Comparison of ENCODE assay signal across 21 cellular contexts in the genomic region with DNA sequence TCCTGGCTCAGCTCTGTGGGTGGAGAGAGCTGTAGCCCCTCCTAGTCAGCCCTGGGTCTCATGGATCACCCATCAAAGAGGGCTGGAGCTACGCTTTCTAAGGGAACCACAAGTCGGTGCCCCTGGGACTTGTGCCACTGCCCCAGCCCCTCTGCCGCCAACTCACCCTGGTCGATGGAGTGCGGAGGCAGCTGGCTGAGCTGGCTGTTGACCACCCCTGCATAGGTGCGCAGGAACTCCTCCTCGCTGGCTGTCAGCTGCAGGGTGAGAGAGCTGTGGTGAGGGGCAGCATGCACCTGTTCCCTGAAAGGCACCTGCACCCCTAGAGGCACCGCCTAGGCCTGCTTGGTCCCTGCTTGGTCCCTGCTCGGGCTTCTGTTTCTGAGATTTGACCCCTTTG. TPM values are rescaled to one million over a fixed set of nuclear protein-coding genes. Genes with fewer than 3 reads are reported as not detected.
DNase-seq lines count a peak whose midpoint lies in the region; TF ChIP-seq lines count a peak whose summit lies in the region.
"Had no signal": no experiment of that assay in that cellular context is flagged by ENCODE, and none has a peak within 500 bp of the region (broad histone marks: within the 10 kb centered on the region; RNA-seq: fewer than 3 reads in every experiment).

No MANE protein-coding gene starts in this region.

- H3K56ac ChIP-seq in mesendoderm (ENCODE audit: low read length): no peak overlapping the region

- H3K18ac ChIP-seq in mesendoderm (ENCODE audit: low read length): no peak overlapping the region

- H3K9me3 Mint-ChIP-seq in type B pancreatic cell: no peaks in the 10 kb centered on the region
- H3K9me3 Mint-ChIP-seq: CD8-positive, alpha-beta memory T cell had no signal

- no peak for TF ChIP-seq POLR2A in vagina (IDR thresholded peaks at IDR 0.05)

- H3K79me2 ChIP-seq in DOHH2 (ENCODE audit: control insufficient read depth, low read length): no peaks in the 10 kb centered on the region
- no peaks in the 10 kb centered on the region for H3K79me2 ChIP-seq in mesendoderm (ENCODE audit: control insufficient read depth, insufficient read depth, low read length)

- H3K23ac ChIP-seq in mesendoderm (ENCODE audit: low read length): no peak overlapping the region

- POLR2A ChIA-PET in RWPE1 (lab: Yijun Ruan, JAX; ENCODE audit: low non-redundant PET): interaction anchor here (0.6 kb wide), 1 partner anchor 43 kb away, joined by 3 read pairs; no protein-coding TSS in a partner anchor

- no peak overlapping the region for H4K8ac ChIP-seq in mesendoderm (ENCODE audit: low read depth, low read length)

- intact Hi-C loops in vagina (cut with DNase I): loop anchor here (10.0 kb wide), 1 partner anchor 64 kb away; no protein-coding TSS in a partner anchor

- H3K27me3 Mint-ChIP-seq in type B pancreatic cell: no peaks in the 10 kb centered on the region
- H3K27me3 Mint-ChIP-seq: CD8-positive, alpha-beta memory T cell had no signal

- TF ChIP-seq CTCF in DOHH2 (IDR thresholded peaks at IDR 0.05; ENCODE audit: low read depth, low read length, poor library complexity, severe bottlenecking) (no peak), RWPE1 (conservative IDR thresholded peaks at IDR 0.05; ENCODE audit: low read depth) (no peak), vagina (IDR thresholded peaks at IDR 0.05) (no peak), type B pancreatic cell (conservative IDR thresholded peaks at IDR 0.05) (no peak)

- H4K5ac ChIP-seq in mesendoderm (ENCODE audit: low read length): no peak overlapping the region

- H3K36me3 ChIP-seq in DOHH2 (ENCODE audit: control insufficient read depth, low read length) (no peaks in the 10 kb centered on the region), mesendoderm (ENCODE audit: control insufficient read depth, insufficient read depth, low read length) (no peaks in the 10 kb centered on the region), vagina (peaks cover 0 to 15% of the 10 kb centered on the region in 2 donors)
- H3K36me3 ChIP-seq: MG63 had no signal

- H3K9me3 ChIP-seq in DOHH2 (ENCODE audit: control insufficient read depth, insufficient read depth, low read length) (no peaks in the 10 kb centered on the region), vagina (no peaks in the 10 kb centered on the region)
- H3K9me3 ChIP-seq: A549, MG63 had no signal

- peak overlapping the region; percentile 24; the same call in 1 of the 2 replicates for H3K4me2 ChIP-seq in DOHH2 (ENCODE audit: low read length)
- no peak overlapping the region for H3K4me2 ChIP-seq in mesendoderm (ENCODE audit: low read length)
- H3K4me2 ChIP-seq: A549 had no signal

- H3K27ac Mint-ChIP-seq in type B pancreatic cell: no peak overlapping the region
- H3K27ac Mint-ChIP-seq: CD14-positive monocyte had no signal

- CTCF ChIA-PET in RWPE1 (lab: Yijun Ruan, JAX): no interaction called here

- H3K9ac ChIP-seq in mesendoderm (ENCODE audit: low read length): no peak overlapping the region

- peaks cover 59% of the 10 kb centered on the region for H3K4me1 ChIP-seq in DOHH2 (ENCODE audit: control insufficient read depth, low read length)
- no peaks in the 10 kb centered on the region for H3K4me1 ChIP-seq in mesendoderm (ENCODE audit: control insufficient read depth, low read depth, low read length)
- peaks cover 43% of the 10 kb centered on the region for H3K4me1 ChIP-seq in vagina

- H3K9me2 ChIP-seq in DOHH2 (replicated peaks; ENCODE audit: control insufficient read depth, low read length): no peaks in the 10 kb centered on the region

- H3F3A ChIP-seq in DOHH2 (ENCODE audit: control insufficient read depth, insufficient read depth): peaks cover 2% of the 10 kb centered on the region

- H3K4ac ChIP-seq in mesendoderm (ENCODE audit: low read depth, low read length): no peak overlapping the region

- H3K27ac ChIP-seq in DOHH2 (ENCODE audit: low read depth, low read length): no peak overlapping the region
- peak overlapping the region; percentile 77 for H3K27ac ChIP-seq in RWPE1
- H3K27ac ChIP-seq in mesendoderm (ENCODE audit: low read depth, low read length): peak overlapping the region; percentile 4
- H3K27ac ChIP-seq in vagina: peak overlapping the region; percentile 37
- H3K27ac ChIP-seq: A549 had no signal

- H3K4me3 Mint-ChIP-seq in type B pancreatic cell: no peak overlapping the region
- H3K4me3 Mint-ChIP-seq: CD14-positive monocyte; CD8-positive, alpha-beta memory T cell had no signal

- H3K36me3 Mint-ChIP-seq in type B pancreatic cell: no peaks in the 10 kb centered on the region

- WGBS in mesendoderm (ENCODE audit: extremely low coverage, insufficient coverage, low lambda C conversion rate): no CpG with 5 or more reads among the region's 9 CpGs

- H2AK5ac ChIP-seq in mesendoderm (ENCODE audit: low read length): no peak overlapping the region

- DNase-seq in RWPE1 (ENCODE audit: low spot score): no peak
- no peak for DNase-seq in mesendoderm
- DNase-seq in vagina (ENCODE audit: extremely low spot score in 2 of 2): no peak
- DNase-seq in type B pancreatic cell (ENCODE audit: extremely low spot score, unreplicated experiment): no peak
- no peak for DNase-seq in HUDEP-2 (lab: John Stamatoyannopoulos, UW; ENCODE audit: unreplicated experiment in 76 of 76)
- no peak for DNase-seq in D341Med (ENCODE audit: low spot score)
- DNase-seq: AML-193; CD8-positive, alpha-beta memory T cell; DMS79 treated with DMSO at 0.1 percent for 48 hours; IMR-90; KG1; MG63; NCI-H1417; NCI-H1694; NCI-H2029 treated with DMSO at 0.1 percent for 48 hours; NCI-H526 treated with DMSO at 0.1 percent for 48 hours; RPMI8226; SHP77 had no signal

- peaks cover 16% of the 10 kb centered on the region for H3K4me1 Mint-ChIP-seq in type B pancreatic cell (ENCODE audit: unreplicated experiment)

- H2BK5ac ChIP-seq in mesendoderm (ENCODE audit: low read length): no peak overlapping the region

- no peak overlapping the region for H2BK120ac ChIP-seq in mesendoderm (ENCODE audit: low read depth, low read length)

- H3K4me3 ChIP-seq in DOHH2 (ENCODE audit: low read length) (no peak overlapping the region), mesendoderm (ENCODE audit: low read length) (no peak overlapping the region), vagina (no peak overlapping the region)
- H3K4me3 ChIP-seq: A549, MG63 had no signal

- no peak overlapping the region for H2BK15ac ChIP-seq in mesendoderm (replicated peaks; ENCODE audit: low read depth)

- H4K20me1 ChIP-seq in DOHH2 (ENCODE audit: control insufficient read depth, insufficient read depth, low read depth, low read length): no peaks in the 10 kb centered on the region

- H3K79me1 ChIP-seq in mesendoderm (ENCODE audit: low read length): no peaks in the 10 kb centered on the region

- H3K27me3 ChIP-seq in DOHH2 (ENCODE audit: control insufficient read depth, low read length) (no peaks in the 10 kb centered on the region), mesendoderm (ENCODE audit: insufficient read depth, low read length, poor library complexity) (no peaks in the 10 kb centered on the region), vagina (no peaks in the 10 kb centered on the region)
- H3K27me3 ChIP-seq: MG63 had no signal

RNA-seq across cellular contexts. Expression of a gene that starts 39.0 kb away (rescaled TPM):
- 23.5 TPM for polyA plus RNA-seq in mesendoderm (2013, experiment 1 of 2)
- polyA plus RNA-seq in mesendoderm (2013, experiment 2 of 2): 22.6 TPM
- total RNA-seq in vagina (44.7 TPM), type B pancreatic cell (ENCODE audit: low replicate concordance) (51.8 and 54.1 TPM in 2 replicates)

RNA-seq across cellular contexts. Expression of a gene that starts 47.3 kb away (rescaled TPM):
- 43.7 TPM for polyA plus RNA-seq in mesendoderm (2013, experiment 1 of 2)
- 43.4 TPM for polyA plus RNA-seq in mesendoderm (2013, experiment 2 of 2)
- 96.5 TPM for total RNA-seq in vagina
- total RNA-seq in type B pancreatic cell (ENCODE audit: low replicate concordance): 112 and 136 TPM in 2 replicates
